Comparison of ENCODE assay signal across 17 cellular contexts in genomic region chr16:11705311-11705710, GRCh38. TPM values are rescaled to one million over a fixed set of nuclear protein-coding genes. Genes with fewer than 3 reads are reported as not detected.
DNase-seq lines count a peak whose midpoint lies in the region; ATAC-seq, FAIRE-seq and TF ChIP-seq lines count a peak whose summit lies in the region.
"Had no signal": no experiment of that assay in that cellular context is flagged by ENCODE, and none has a peak within 500 bp of the region (broad histone marks: within the 10 kb centered on the region; RNA-seq: fewer than 3 reads in every experiment).

No MANE protein-coding gene starts in this region.

- intact Hi-C loops in gastrocnemius medialis (cut with DNase I; ENCODE audit: low total_unique reads) (loop anchor here (2.0 kb wide), 1 partner anchor 23 kb away; no protein-coding TSS in a partner anchor), CD14-positive monocyte (cut with micrococcal nuclease) (no loop called here)

- H4K20me1 ChIP-seq in MM.1S (ENCODE audit: insufficient read depth, low read length), result no peaks in the 10 kb centered on the region

- H3K4me3 ChIP-seq in MM.1S (ENCODE audit: low read length) (no peak overlapping the region), gastrocnemius medialis (peak overlapping the region in 1 of 4 donors; percentile 1), H7 (ENCODE audit: insufficient read depth, low read depth, low read length) (no peak overlapping the region)
- H3K4me3 ChIP-seq: GM23248, K562 had no signal

- TF ChIP-seq CTCF in MM.1S (IDR thresholded peaks at IDR 0.05; ENCODE audit: low read length) (no peak), gastrocnemius medialis (IDR thresholded peaks at IDR 0.05 in 4 of 5, conservative IDR thresholded peaks at IDR 0.05 in 1 of 5) (no peak), CD14-positive monocyte (IDR thresholded peaks at IDR 0.05) (no peak)

- 0 out of 2 replicates have a peak overlapping the region, but pooled peaks have one; percentile 9 for H3K9ac ChIP-seq in MM.1S (ENCODE audit: low read length)
- H3K9ac ChIP-seq: GM23248 had no signal

- TF ChIP-seq POLR2A in H54 (IDR thresholded peaks at IDR 0.05; ENCODE audit: low read depth, low read length), result no peak
- no peak for TF ChIP-seq POLR2A in gastrocnemius medialis (IDR thresholded peaks at IDR 0.05)

- H3K4me1 ChIP-seq in MM.1S (ENCODE audit: low read length), result peaks cover 88% of the 10 kb centered on the region
- H3K4me1 ChIP-seq in gastrocnemius medialis, result peaks cover 58 to 61% of the 10 kb centered on the region in 2 donors

- H3K4me3 Mint-ChIP-seq in CD14-positive monocyte, result no peak overlapping the region
- H3K4me3 Mint-ChIP-seq: B cell; CD4-positive, alpha-beta memory T cell had no signal

- FAIRE-seq in H54 (lab: Jason Lieb, UNC), result peak; percentile 11
- FAIRE-seq: K562 had no signal

- no peak overlapping the region for H2AFZ ChIP-seq in MM.1S (ENCODE audit: low read length)
- H2AFZ ChIP-seq: GM23248 had no signal

- H3F3A ChIP-seq in MM.1S (ENCODE audit: insufficient read depth, low read length), result peaks cover 96% of the 10 kb centered on the region

- H3K27me3 ChIP-seq in MM.1S (replicated peaks; ENCODE audit: insufficient read depth, low read length) (no peaks in the 10 kb centered on the region), gastrocnemius medialis (no peaks in the 10 kb centered on the region), H7 (ENCODE audit: control insufficient read depth, insufficient read depth, low read length) (no peaks in the 10 kb centered on the region)

- no peak overlapping the region for H3K27ac Mint-ChIP-seq in CD14-positive monocyte
- H3K27ac Mint-ChIP-seq: B cell had no signal

- H3K9me2 ChIP-seq in MM.1S (replicated peaks; ENCODE audit: insufficient read depth, low read length), result no peaks in the 10 kb centered on the region

- peak; percentile 57 to 69 for ATAC-seq in gastrocnemius medialis
- no peak for ATAC-seq in HG03354 (IDR thresholded peaks at IDR 0.05; ENCODE audit: poor library complexity, severe bottlenecking, unreplicated experiment)

- H3K79me2 ChIP-seq in MM.1S (ENCODE audit: low read length), result peaks cover 98% of the 10 kb centered on the region

- H3K36me3 Mint-ChIP-seq in CD14-positive monocyte, result peaks cover 58 to 74% of the 10 kb centered on the region in 2 donors

- H3K27ac ChIP-seq in MM.1S (ENCODE audit: low read length) (peak overlapping the region; percentile 78), gastrocnemius medialis (peak overlapping the region; percentile 89 to 95 (median 94))
- H3K27ac ChIP-seq: GM23248 had no signal

- DNase-seq in H54 (ENCODE audit: insufficient read length, low spot score) (no peak), MM.1S (no peak), globus pallidus (ENCODE audit: low spot score) (peak; percentile 39), gastrocnemius medialis (no peak), CD14-positive monocyte (ENCODE audit: low spot score) (no peak), RKO (ENCODE audit: low spot score) (no peak), H7 (no peak)
- DNase-seq: CD4-positive, alpha-beta memory T cell; GM23248; NCI-H1048; NCI-H146; NCI-H2081; NCI-H510A treated with DMSO at 0.1 percent for 48 hours; RPMI8226 had no signal

- H3K9me3 Mint-ChIP-seq in CD14-positive monocyte, result no peaks in the 10 kb centered on the region
- H3K9me3 Mint-ChIP-seq: CD4-positive, alpha-beta memory T cell had no signal

- H3K36me3 ChIP-seq in MM.1S (replicated peaks; ENCODE audit: insufficient read depth, low read length) (peaks cover 22% of the 10 kb centered on the region), gastrocnemius medialis (no peaks in the 10 kb centered on the region), H7 (replicated peaks; ENCODE audit: control insufficient read depth, insufficient read depth, low read length) (no peaks in the 10 kb centered on the region)

- H3K4me1 Mint-ChIP-seq in CD14-positive monocyte, result peaks cover 13% of the 10 kb centered on the region

- H3K9me3 ChIP-seq in MM.1S (replicated peaks; ENCODE audit: insufficient read depth, low read length) (no peaks in the 10 kb centered on the region), gastrocnemius medialis (no peaks in the 10 kb centered on the region)

- no peaks in the 10 kb centered on the region for H3K27me3 Mint-ChIP-seq in CD14-positive monocyte (ENCODE audit: low read depth in 3 of 3)
- H3K27me3 Mint-ChIP-seq: B cell; CD4-positive, alpha-beta memory T cell had no signal

- H3K4me2 ChIP-seq in MM.1S (ENCODE audit: low read depth, low read length), result peak overlapping the region; percentile 20; the same call in 1 of the 2 replicates

- in situ Hi-C loops in gastrocnemius medialis (cut with MboI; ENCODE audit: low sequenced_read_pairs in 4 of 4), result loop anchor here in 1 of 4 donors (25.0 kb wide), 1 partner anchor 743 kb away; no protein-coding TSS in a partner anchor

RNA-seq across cellular contexts. Expression of gene SNN, which starts 37.1 kb away (rescaled TPM):
- 10 to 100 TPM; 22.5 to 94.5 (median 78.1) TPM for total RNA-seq in gastrocnemius medialis
- polyA plus RNA-seq in CD14-positive monocyte, result 100 to 1,000 TPM in 1 of 2 donors, 10 to 100 TPM in 1; 91.7 to 111 TPM
- 34.1 and 34.9 TPM in 2 replicates for total RNA-seq in H7 (2014; rRNA removed; shearing (Covaris generic))

RNA-seq across cellular contexts. Expression of gene TXNDC11, which starts 37.3 kb away (rescaled TPM):
- 10 to 100 TPM; 35.2 to 64.5 (median 51.2) TPM for total RNA-seq in gastrocnemius medialis
- polyA plus RNA-seq in CD14-positive monocyte, result 10 to 100 TPM; 32.9 to 40.6 TPM
- 12.3 and 14.4 TPM in 2 replicates for total RNA-seq in H7 (2014; rRNA removed; shearing (Covaris generic))
